In genomic region chr6:30066577-30067459, GRCh38 we compare ENCODE assay signal across 2 cellular contexts.
TF ChIP-seq lines count a peak whose summit lies in the region.

Gene PPP1R11, plus strand, starts transcription at chr6:30067198. Its CDS starts 213 bp downstream, at chr6:30067411.

TF ChIP-seq in IMR-90, 13 proteins besides CTCF, POLR2A, EP300 and RAD21 (continued from another document):
- TF ChIP-seq USF2 (IDR thresholded peaks at IDR 0.05; ENCODE audit: low read depth, low read length): peak; percentile 34; the same call in 1 of the 2 replicates
- no peak for TF ChIP-seq CHD1 (IDR thresholded peaks at IDR 0.05; ENCODE audit: low read depth, low read length)
- TF ChIP-seq MXI1 (IDR thresholded peaks at IDR 0.05; ENCODE audit: borderline replicate concordance, low read depth, low read length): peak; percentile 90
- TF ChIP-seq, protein P1, sequence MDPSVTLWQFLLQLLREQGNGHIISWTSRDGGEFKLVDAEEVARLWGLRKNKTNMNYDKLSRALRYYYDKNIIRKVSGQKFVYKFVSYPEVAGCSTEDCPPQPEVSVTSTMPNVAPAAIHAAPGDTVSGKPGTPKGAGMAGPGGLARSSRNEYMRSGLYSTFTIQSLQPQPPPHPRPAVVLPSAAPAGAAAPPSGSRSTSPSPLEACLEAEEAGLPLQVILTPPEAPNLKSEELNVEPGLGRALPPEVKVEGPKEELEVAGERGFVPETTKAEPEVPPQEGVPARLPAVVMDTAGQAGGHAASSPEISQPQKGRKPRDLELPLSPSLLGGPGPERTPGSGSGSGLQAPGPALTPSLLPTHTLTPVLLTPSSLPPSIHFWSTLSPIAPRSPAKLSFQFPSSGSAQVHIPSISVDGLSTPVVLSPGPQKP (IDR thresholded peaks at IDR 0.05; ENCODE audit: borderline replicate concordance, low read depth, low read length): 0 out of 2 replicates have a peak, but pooled peaks have one; percentile 37
- peak; percentile 84 for TF ChIP-seq MAZ (IDR thresholded peaks at IDR 0.05; ENCODE audit: borderline replicate concordance, low read depth, low read length)
- peak; percentile 84 for TF ChIP-seq FOS (IDR thresholded peaks at IDR 0.05; ENCODE audit: low read depth, low read length)
- peak; percentile 95 for TF ChIP-seq BHLHE40 (IDR thresholded peaks at IDR 0.05; ENCODE audit: low read depth, low read length)
- no peak for TF ChIP-seq RCOR1 (IDR thresholded peaks at IDR 0.05; ENCODE audit: insufficient replicate concordance, low read length)
- no peak for TF ChIP-seq SMC3 (IDR thresholded peaks at IDR 0.05; ENCODE audit: low read depth, low read length)
- TF ChIP-seq RFX5 (IDR thresholded peaks at IDR 0.05; ENCODE audit: low read depth, low read length): no peak

TF ChIP-seq in endothelial cell of umbilical vein, 7 proteins besides CTCF, POLR2A, EP300 and RAD21 (continued from another document):
- TF ChIP-seq, protein P2, sequence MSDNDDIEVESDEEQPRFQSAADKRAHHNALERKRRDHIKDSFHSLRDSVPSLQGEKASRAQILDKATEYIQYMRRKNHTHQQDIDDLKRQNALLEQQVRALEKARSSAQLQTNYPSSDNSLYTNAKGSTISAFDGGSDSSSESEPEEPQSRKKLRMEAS (IDR thresholded peaks at IDR 0.05; ENCODE audit: insufficient read depth, insufficient read length): peak; percentile 71
- peak; percentile 64 for TF ChIP-seq JUN (IDR thresholded peaks at IDR 0.05; ENCODE audit: borderline replicate concordance, insufficient read depth, insufficient read length, low read depth)
- TF ChIP-seq POLR2AphosphoS5 (IDR thresholded peaks at IDR 0.05; ENCODE audit: insufficient read depth, low read depth, low read length): peak; percentile 53
- TF ChIP-seq MYC (IDR thresholded peaks at IDR 0.05; ENCODE audit: low read depth, low read length): no peak
- no peak for TF ChIP-seq EZH2 (IDR thresholded peaks at IDR 0.05; ENCODE audit: borderline replicate concordance, low read depth, low read length, severe bottlenecking)
